In genomic region chr17:40355123-40355803, GRCh38 we compare ENCODE assay signal across 8 cellular contexts. TPM values are rescaled to one million over a fixed set of nuclear protein-coding genes. Genes with fewer than 3 reads are reported as not detected.
DNase-seq lines count a peak whose midpoint lies in the region; ATAC-seq and TF ChIP-seq lines count a peak whose summit lies in the region.

No MANE protein-coding gene starts in this region.

- H3K27ac ChIP-seq in PC-3 (ENCODE audit: low read length) (no peak overlapping the region), trophoblast cell (ENCODE audit: low read depth, low read length) (no peak overlapping the region), upper lobe of left lung (peak overlapping the region; percentile 4 to 75 (median 56))

- H2BK12ac ChIP-seq in trophoblast cell (ENCODE audit: low read length) = no peak overlapping the region

- no peaks in the 10 kb centered on the region for H3K27me3 ChIP-seq in PC-3 (ENCODE audit: low read length)
- no peaks in the 10 kb centered on the region for H3K27me3 ChIP-seq in trophoblast cell (ENCODE audit: insufficient read depth, low read length)
- no peaks in the 10 kb centered on the region for H3K27me3 ChIP-seq in upper lobe of left lung

- no peak overlapping the region for H3K9ac ChIP-seq in PC-3 (ENCODE audit: low read length)
- no peak overlapping the region for H3K9ac ChIP-seq in trophoblast cell (ENCODE audit: low read length)

- ATAC-seq in PC-3 (peak; percentile 59; the same call in 1 of the 2 replicates), upper lobe of left lung (ENCODE audit: low FRiP score in 2 of 2) (peak; percentile 77 to 79)
- peak; percentile 64 for ATAC-seq in activated T-helper 17 cell treated with anti-CD3 and anti-CD28 coated beads, Interleukin-2, amount 50 U/mL, for 72 hours (replicated peaks)

- H3K9me3 ChIP-seq in PC-3 (ENCODE audit: low read length) (no peaks in the 10 kb centered on the region), trophoblast cell (ENCODE audit: insufficient read depth, low read depth, low read length) (no peaks in the 10 kb centered on the region), upper lobe of left lung (no peaks in the 10 kb centered on the region)

- H4K20me1 ChIP-seq in PC-3 (ENCODE audit: low read length) = no peaks in the 10 kb centered on the region

- intact Hi-C loops in PC-3 (cut with micrococcal nuclease) = loop anchor here (2.0 kb wide), 1 partner anchor 52 kb away; no protein-coding TSS in a partner anchor

- H2BK120ac ChIP-seq in trophoblast cell (ENCODE audit: insufficient read depth, low read length, poor library complexity) = no peak overlapping the region

- CTCF ChIA-PET in PC-3 (lab: Charles Lee) = interaction anchor here (1.7 kb wide), 1 partner anchor 53 kb away, joined by 7 read pairs; no protein-coding TSS in a partner anchor

- no peak overlapping the region for H4K91ac ChIP-seq in trophoblast cell (ENCODE audit: low read depth, low read length)

- H2AFZ ChIP-seq in PC-3 (ENCODE audit: low read length) (no peak overlapping the region), trophoblast cell (ENCODE audit: insufficient read depth, low read length, poor library complexity) (no peak overlapping the region)

- H3K4me3 Mint-ChIP-seq in activated T-helper 17 cell treated with anti-CD3 and anti-CD28 coated beads, Interleukin-2, amount 50 U/mL, for 72 hours = no peak overlapping the region

- BruUV-seq in PC-3 (replicated peaks; lab: Mats Ljungman, UMichigan) = no TSS peak

- POLR2A ChIA-PET in PC-3 (lab: Charles Lee; ENCODE audit: unreplicated experiment) = no interaction called here

- no peak overlapping the region for H3K18ac ChIP-seq in trophoblast cell (ENCODE audit: low read length)

- H4K12ac ChIP-seq in trophoblast cell (ENCODE audit: low read depth, low read length) = no peak overlapping the region

- H3K4ac ChIP-seq in trophoblast cell (ENCODE audit: low read depth, low read length) = no peak overlapping the region

- no peaks in the 10 kb centered on the region for H3K9me2 ChIP-seq in PC-3 (replicated peaks; ENCODE audit: low read length)

- H3K36me3 Mint-ChIP-seq in activated T-helper 17 cell treated with anti-CD3 and anti-CD28 coated beads, Interleukin-2, amount 50 U/mL, for 72 hours (ENCODE audit: low read depth) = peaks cover 44% of the 10 kb centered on the region

- H3K4me3 ChIP-seq in AG09309 (ENCODE audit: control insufficient read depth, low read depth, low read length) = no peak overlapping the region
- no peak overlapping the region for H3K4me3 ChIP-seq in PC-3 (ENCODE audit: low read length)
- H3K4me3 ChIP-seq in foreskin fibroblast (ENCODE audit: low read depth in 1 of 2, low read length in 2 of 2) = no peak overlapping the region
- H3K4me3 ChIP-seq in trophoblast cell (ENCODE audit: low read depth, low read length) = no peak overlapping the region
- no peak overlapping the region for H3K4me3 ChIP-seq in upper lobe of left lung

- no peak overlapping the region for H3K4me2 ChIP-seq in PC-3 (ENCODE audit: low read length)
- H3K4me2 ChIP-seq in trophoblast cell (ENCODE audit: low read length) = no peak overlapping the region

- H3F3A ChIP-seq in PC-3 (ENCODE audit: low read length, unreplicated experiment) = no peaks in the 10 kb centered on the region

- TF ChIP-seq EP300 in upper lobe of left lung (IDR thresholded peaks at IDR 0.05) = no peak

- H3K23ac ChIP-seq in trophoblast cell (ENCODE audit: low read length) = no peak overlapping the region

- TF ChIP-seq POLR2A in upper lobe of left lung (IDR thresholded peaks at IDR 0.05) = no peak

- H3K14ac ChIP-seq in trophoblast cell (ENCODE audit: low read length) = no peak overlapping the region

- H3K79me2 ChIP-seq in PC-3 (ENCODE audit: low read length) (no peaks in the 10 kb centered on the region), trophoblast cell (ENCODE audit: control insufficient read depth, insufficient read depth, low read length, poor library complexity) (no peaks in the 10 kb centered on the region)

- H3K4me1 Mint-ChIP-seq in activated T-helper 17 cell treated with anti-CD3 and anti-CD28 coated beads, Interleukin-2, amount 50 U/mL, for 72 hours = peaks cover 7% of the 10 kb centered on the region

- H3K4me1 ChIP-seq in PC-3 (ENCODE audit: insufficient read depth, low read length) (no peaks in the 10 kb centered on the region), trophoblast cell (ENCODE audit: control insufficient read depth in 1 of 2, insufficient read depth in 2 of 2, low read length in 2 of 2) (peaks cover under 1 to 5% of the 10 kb centered on the region in 2 experiments), upper lobe of left lung (peaks cover 54 to 84% (median 55%) of the 10 kb centered on the region in 4 donors)

- H3K36me3 ChIP-seq in PC-3 (ENCODE audit: low read depth, low read length) (peaks cover 2% of the 10 kb centered on the region; the same call in 1 of the 2 replicates), trophoblast cell (ENCODE audit: control insufficient read depth in 1 of 2, insufficient read depth in 2 of 2, low read length in 2 of 2) (peaks cover 37 to 38% of the 10 kb centered on the region in 2 experiments), upper lobe of left lung (peaks cover 17 to 71% (median 54%) of the 10 kb centered on the region in 4 donors)

- H3K27me3 Mint-ChIP-seq in activated T-helper 17 cell treated with anti-CD3 and anti-CD28 coated beads, Interleukin-2, amount 50 U/mL, for 72 hours = no peaks in the 10 kb centered on the region

- no peak overlapping the region for H2BK5ac ChIP-seq in trophoblast cell (ENCODE audit: low read depth, low read length, poor library complexity)

- H2AK5ac ChIP-seq in trophoblast cell (ENCODE audit: low read length) = no peak overlapping the region

- DNase-seq in AG09309 (ENCODE audit: low read depth) (no peak), GM20000 (ENCODE audit: low spot score) (peak; percentile 90), PC-3 (peak; percentile 45), foreskin fibroblast (peak in 1 of 2 donors; percentile 81), trophoblast cell (peak; percentile 64 to 79), upper lobe of left lung (peak; percentile 74 to 98), NCI-H1694 treated with DMSO at 0.1 percent for 48 hours (lab: John Stamatoyannopoulos, UW) (no peak)

- no peaks in the 10 kb centered on the region for H3K79me1 ChIP-seq in trophoblast cell (ENCODE audit: low read length)

- TF ChIP-seq CTCF in AG09309 (IDR thresholded peaks at IDR 0.05; ENCODE audit: control insufficient read depth, insufficient read depth, low read depth, low read length, missing control alignments) (peak; percentile 96), GM20000 (IDR thresholded peaks at IDR 0.05; ENCODE audit: extremely low read depth, missing control alignments) (peak; percentile 98), PC-3 (conservative IDR thresholded peaks at IDR 0.05; ENCODE audit: low read depth, low read length) (peak; percentile 86), foreskin fibroblast (IDR thresholded peaks at IDR 0.05; ENCODE audit: low read depth, low read length) (peak; percentile 86), upper lobe of left lung (IDR thresholded peaks at IDR 0.05) (peak; percentile 95 to 98 (median 98))

- H3K27ac Mint-ChIP-seq in activated T-helper 17 cell treated with anti-CD3 and anti-CD28 coated beads, Interleukin-2, amount 50 U/mL, for 72 hours = no peak overlapping the region

- no peak overlapping the region for H4K8ac ChIP-seq in trophoblast cell (ENCODE audit: low read depth, low read length)

- no peaks in the 10 kb centered on the region for H3K9me3 Mint-ChIP-seq in activated T-helper 17 cell treated with anti-CD3 and anti-CD28 coated beads, Interleukin-2, amount 50 U/mL, for 72 hours

- WGBS in trophoblast cell (ENCODE audit: extremely low coverage, insufficient coverage, insufficient read length) = no CpG with 5 or more reads among the region's 29 CpGs
- 32 to 60% methylated on average over 9 to 28 of the region's 29 CpGs for WGBS in upper lobe of left lung, 2 donors

RNA-seq across cellular contexts. Expression of gene GJD3, which starts 9.3 kb away (rescaled TPM):
- total RNA-seq in PC-3 (2014; rRNA removed) (not detected in 2 replicates), upper lobe of left lung (1 to 10 TPM in 4 of 6 donors, not detected in 2; 1.7 to 8.4 (median 4.5) TPM)
- not detected for total RNA-seq in activated T-helper 17 cell treated with anti-CD3 and anti-CD28 coated beads, Interleukin-2, amount 50 U/mL, for 72 hours
- polyA plus RNA-seq in trophoblast cell (2013) = 1.4 and 2.0 TPM in 2 replicates

RNA-seq across cellular contexts. Expression of gene RARA, which starts 46.3 kb away (rescaled TPM):
- total RNA-seq in PC-3 (2014; rRNA removed) = 19.6 and 23.8 TPM in 2 replicates
- total RNA-seq in activated T-helper 17 cell treated with anti-CD3 and anti-CD28 coated beads, Interleukin-2, amount 50 U/mL, for 72 hours = 10 to 100 TPM; 43.7 to 61.9 TPM
- 15.0 and 15.5 TPM in 2 replicates for polyA plus RNA-seq in trophoblast cell (2013)
- total RNA-seq in upper lobe of left lung = 10 to 100 TPM; 45.7 to 95.6 (median 85.9) TPM

Comparison
In these comparisons a context has a peak if more than half of its experiments do, and no peak if none do; other contexts are left out.
1. DNase-seq: peak in GM20000 (single experiment), PC-3 (single experiment), trophoblast cell (2 of 2) and upper lobe of left lung (2 of 2); none in AG09309 (single experiment) and NCI-H1694 treated with DMSO at 0.1 percent for 48 hours (single experiment).
2. H3K27ac ChIP-seq: peak in upper lobe of left lung (4 of 4); none in PC-3 (single experiment) and trophoblast cell (single experiment).
3. Peak in every context shown above with its lines, with median percentiles within 50 percentile points of each other: CTCF ChIP-seq and ATAC-seq.